8 cellular contexts compared by ENCODE assay signal in the genomic region with DNA sequence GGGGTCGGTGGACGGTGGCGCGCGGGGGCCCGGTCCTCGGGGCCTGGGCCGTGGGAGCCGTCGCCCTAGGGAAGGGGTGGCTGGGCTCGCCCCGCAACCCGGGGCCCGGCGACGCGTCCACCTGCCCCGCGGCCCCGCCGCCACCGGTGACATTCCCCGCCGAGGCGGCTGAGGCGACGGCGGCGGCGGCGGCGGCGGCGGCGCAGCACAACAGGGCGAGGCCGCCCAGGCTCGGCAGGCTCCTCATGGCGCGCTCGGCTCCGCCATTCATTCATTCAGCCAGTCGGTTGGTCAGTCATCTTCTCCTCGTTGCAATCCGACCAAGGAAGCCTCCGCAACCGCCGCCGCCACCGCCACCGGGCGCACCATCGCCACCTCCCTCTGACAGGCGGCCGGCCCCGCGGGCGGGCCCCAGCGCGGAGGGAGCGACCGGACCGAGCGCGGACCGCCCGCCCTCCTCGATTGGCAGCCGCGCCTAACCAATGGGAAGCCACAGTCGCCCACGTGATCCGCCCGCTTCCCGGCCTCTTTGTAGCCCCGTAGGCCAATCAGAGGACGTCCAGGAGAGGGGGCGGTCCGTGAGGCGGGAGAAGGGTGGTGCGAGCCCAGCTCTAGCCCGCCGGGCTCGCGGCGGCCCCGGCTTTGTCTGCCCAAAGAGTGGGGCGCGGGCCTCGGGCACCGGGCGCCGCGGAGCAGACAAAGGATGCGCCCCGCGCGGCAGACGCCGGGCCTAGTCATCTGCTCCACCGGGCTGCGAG. TPM values are rescaled to one million over a fixed set of nuclear protein-coding genes. Genes with fewer than 3 reads are reported as not detected.
DNase-seq lines count a peak whose midpoint lies in the region; ATAC-seq and TF ChIP-seq lines count a peak whose summit lies in the region.

A gene (minus strand): TSS at position 383 of the 758 bp plus-strand sequence. CDS start 112 bp downstream, at position 271.

- peak; percentile 74 for ATAC-seq in GM18499 (IDR thresholded peaks at IDR 0.05; ENCODE audit: insufficient read depth, unreplicated experiment)
- ATAC-seq in HG02938 (IDR thresholded peaks at IDR 0.05; ENCODE audit: unreplicated experiment) = peak; percentile 89
- ATAC-seq in psoas muscle = peak; percentile 96 to 98 (median 98)

- H3K36me3 ChIP-seq in right atrium auricular region = no peaks in the 10 kb centered on the region
- no peaks in the 10 kb centered on the region for H3K36me3 ChIP-seq in psoas muscle (ENCODE audit: insufficient read depth in 1 of 2, low read depth in 1 of 2)
- H3K36me3 ChIP-seq in urinary bladder (ENCODE audit: insufficient read depth) = no peaks in the 10 kb centered on the region

- H3K4me1 ChIP-seq in right atrium auricular region = peaks cover 0 to 36% of the 10 kb centered on the region in 2 donors
- peaks cover 23% of the 10 kb centered on the region for H3K4me1 ChIP-seq in psoas muscle
- no peaks in the 10 kb centered on the region for H3K4me1 ChIP-seq in urinary bladder (ENCODE audit: insufficient read depth)

- peaks cover 34% of the 10 kb centered on the region for H3K4me1 Mint-ChIP-seq in T-helper 1 cell treated with Interleukin-12 subunit alpha and Interleukin-12 subunit beta and Interleukin-4 antibody, amounts not matched to agents 30 μg/mL and 1 μg/mL, for 36 hours (ENCODE audit: low read depth)

- WGBS in psoas muscle, 3 donors = 0% methylated on average over 36 to 102 of the region's 102 CpGs
- WGBS in urinary bladder = under 1% methylated on average over 102 of the region's 102 CpGs

- H3K27me3 ChIP-seq in right atrium auricular region (no peaks in the 10 kb centered on the region), psoas muscle (ENCODE audit: insufficient read depth in 3 of 3, low read length in 2 of 3) (no peaks in the 10 kb centered on the region)

- H3K27ac ChIP-seq in right atrium auricular region (peak within 1 kb of the TSS; percentile 84 to 87), psoas muscle (peak within 1 kb of the TSS; percentile 75), urinary bladder (ENCODE audit: low read depth) (peak within 1 kb of the TSS; percentile 70)

- intact Hi-C loops in psoas muscle (cut with DNase I) = loop anchor here in 1 of 2 donors (10.0 kb wide), 1 partner anchor 89 kb away; no protein-coding TSS in a partner anchor

- H3K36me3 Mint-ChIP-seq in T-helper 1 cell treated with Interleukin-12 subunit alpha and Interleukin-12 subunit beta and Interleukin-4 antibody, amounts not matched to agents 30 μg/mL and 1 μg/mL, for 36 hours (ENCODE audit: low read depth) = no peaks in the 10 kb centered on the region

- DNase-seq in NCI-H1694 treated with DMSO at 0.1 percent for 48 hours (lab: John Stamatoyannopoulos, UW) (peak; percentile 85), anterior cingulate cortex (lab: John Stamatoyannopoulos, UW) (peak; percentile 83 to 99 (median 98)), right atrium auricular region (ENCODE audit: low spot score) (peak; percentile 99), psoas muscle (peak; percentile 98 to 99)

- H3K27ac Mint-ChIP-seq in T-helper 1 cell treated with Interleukin-12 subunit alpha and Interleukin-12 subunit beta and Interleukin-4 antibody, amounts not matched to agents 30 μg/mL and 1 μg/mL, for 36 hours = peak within 1 kb of the TSS; percentile 82

- no peaks in the 10 kb centered on the region for H3K27me3 Mint-ChIP-seq in T-helper 1 cell treated with Interleukin-12 subunit alpha and Interleukin-12 subunit beta and Interleukin-4 antibody, amounts not matched to agents 30 μg/mL and 1 μg/mL, for 36 hours (ENCODE audit: low read depth)

- peak within 1 kb of the TSS; percentile 90 to 93 for H3K4me3 ChIP-seq in right atrium auricular region
- H3K4me3 ChIP-seq in psoas muscle = peak within 1 kb of the TSS; percentile 83
- H3K4me3 ChIP-seq in urinary bladder (ENCODE audit: low read depth, low read length) = peak within 1 kb of the TSS; percentile 82

- peak within 1 kb of the TSS; percentile 89 for H3K4me3 Mint-ChIP-seq in T-helper 1 cell treated with Interleukin-12 subunit alpha and Interleukin-12 subunit beta and Interleukin-4 antibody, amounts not matched to agents 30 μg/mL and 1 μg/mL, for 36 hours

- TF ChIP-seq CTCF in right atrium auricular region (IDR thresholded peaks at IDR 0.05) (no peak), psoas muscle (IDR thresholded peaks at IDR 0.05) (no peak)

- H3K9me3 ChIP-seq in right atrium auricular region (no peaks in the 10 kb centered on the region), psoas muscle (no peaks in the 10 kb centered on the region)

- no peaks in the 10 kb centered on the region for H3K9me3 Mint-ChIP-seq in T-helper 1 cell treated with Interleukin-12 subunit alpha and Interleukin-12 subunit beta and Interleukin-4 antibody, amounts not matched to agents 30 μg/mL and 1 μg/mL, for 36 hours

RNA-seq across cellular contexts. Expression of the gene that starts here (rescaled TPM):
- total RNA-seq in right atrium auricular region = 10 to 100 TPM; 15.3 to 23.8 TPM
- total RNA-seq in psoas muscle = 10 to 100 TPM in 1 of 4 donors, 1 to 10 TPM in 3; 6.1 to 11.4 (median 8.1) TPM
- 10 to 100 TPM in 1 of 3 donors, 1 to 10 TPM in 2; 2.0 to 12.7 (median 4.5) TPM for polyA plus RNA-seq in psoas muscle
- total RNA-seq in urinary bladder = 18.3 TPM
- 9.7 TPM for polyA plus RNA-seq in urinary bladder

Comparison
In these comparisons a context has a peak if more than half of its experiments do, and no peak if none do; other contexts are left out.
1. Peak in every context shown above with its lines: DNase-seq, ATAC-seq, H3K4me3 ChIP-seq and H3K27ac ChIP-seq.